ENCODE assay signal across 11 cellular contexts in the genomic region with DNA sequence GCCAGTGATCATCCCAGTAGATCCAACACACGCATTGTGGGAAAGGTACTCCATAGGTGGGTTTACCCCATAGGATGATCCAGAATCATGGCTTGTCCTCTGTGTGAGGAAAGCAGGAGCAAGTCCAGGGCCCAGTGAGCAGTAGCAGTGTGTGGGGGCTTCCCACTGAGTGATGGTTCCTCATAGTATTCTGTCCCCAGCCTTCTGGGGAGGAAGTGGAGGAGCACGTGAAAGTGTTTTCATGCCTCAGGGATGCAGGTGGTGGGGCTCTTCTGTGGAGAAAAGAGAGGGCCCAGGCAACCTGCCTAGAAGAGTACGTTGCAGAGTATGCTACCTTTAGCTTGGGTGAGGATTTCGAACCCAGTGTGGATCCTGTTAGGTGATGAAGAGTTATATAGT. TPM values are rescaled to one million over a fixed set of nuclear protein-coding genes. Genes with fewer than 3 reads are reported as not detected.
A peak's percentile ranks its signal among the peaks of the same experiment; 100 is the strongest.
DNase-seq lines count a peak whose midpoint lies in the region; ATAC-seq, FAIRE-seq and TF ChIP-seq lines count a peak whose summit lies in the region.
"Had no signal": no experiment of that assay in that cellular context is flagged by ENCODE, and none has a peak within 500 bp of the region (broad histone marks: within the 10 kb centered on the region; RNA-seq: fewer than 3 reads in every experiment).

No MANE protein-coding gene starts in this region.

- CTCF ChIA-PET in activated CD8-positive, alpha-beta memory T cell treated with anti-CD3 and anti-CD28 coated beads, Interleukin-2, amount 10 ng/mL, durations not matched to agents 7 days and 5 days (lab: Charles Lee), result interaction anchor here (0.7 to 1.7 kb wide), 10 partner anchors 9 to 83 kb away, joined by 3 to 6 read pairs (median 4); no protein-coding TSS in a partner anchor
- CTCF ChIA-PET in activated B cell treated with CpG ODN at 0.5 μM for 24 hours (lab: Charles Lee), result interaction anchor here (1.5 kb wide), 1 partner anchor 56 kb away, joined by 4 read pairs; no protein-coding TSS in a partner anchor

- peak overlapping the region; percentile 65 for H3K4me3 Mint-ChIP-seq in activated CD8-positive, alpha-beta memory T cell treated with anti-CD3 and anti-CD28 coated beads, Interleukin-2, amount 10 ng/mL, durations not matched to agents 7 days and 5 days
- peak overlapping the region; percentile 61 for H3K4me3 Mint-ChIP-seq in activated B cell treated with CpG ODN at 0.5 μM for 24 hours
- peak overlapping the region; percentile 42 to 57 for H3K4me3 Mint-ChIP-seq in stimulated activated naive CD8-positive, alpha-beta T cell treated with anti-CD3 and anti-CD28 coated beads, Interleukin-15, amount 100 ng/mL, for 72 hours

- peak overlapping the region; percentile 83 for H3K27ac Mint-ChIP-seq in activated CD8-positive, alpha-beta memory T cell treated with anti-CD3 and anti-CD28 coated beads, Interleukin-2, amount 10 ng/mL, durations not matched to agents 7 days and 5 days
- peak overlapping the region; percentile 84 for H3K27ac Mint-ChIP-seq in activated B cell treated with CpG ODN at 0.5 μM for 24 hours
- H3K27ac Mint-ChIP-seq in stimulated activated naive CD8-positive, alpha-beta T cell treated with anti-CD3 and anti-CD28 coated beads, Interleukin-15, amount 100 ng/mL, for 72 hours, result peak overlapping the region; percentile 59 to 84

- TF ChIP-seq CTCF in activated B cell treated with CpG ODN at 0.5 μM for 24 hours (IDR thresholded peaks at IDR 0.05), result no peak

- H3K36me3 Mint-ChIP-seq in activated CD8-positive, alpha-beta memory T cell treated with anti-CD3 and anti-CD28 coated beads, Interleukin-2, amount 10 ng/mL, durations not matched to agents 7 days and 5 days, result peaks cover 61% of the 10 kb centered on the region
- peaks cover 36% of the 10 kb centered on the region for H3K36me3 Mint-ChIP-seq in activated B cell treated with CpG ODN at 0.5 μM for 24 hours (ENCODE audit: low read depth)

- ATAC-seq in activated CD8-positive, alpha-beta memory T cell treated with anti-CD3 and anti-CD28 coated beads, Interleukin-2, amount 10 ng/mL, durations not matched to agents 7 days and 5 days, result peak; percentile 22
- ATAC-seq in HG02678 (IDR thresholded peaks at IDR 0.05; ENCODE audit: unreplicated experiment) (peak; percentile 32), activated B cell treated with CpG ODN at 0.5 μM for 24 hours (ENCODE audit: low read depth) (peak; percentile 45)
- ATAC-seq in stimulated activated naive CD8-positive, alpha-beta T cell treated with anti-CD3 and anti-CD28 coated beads, Interleukin-15, amount 100 ng/mL, for 72 hours, result no peak
- ATAC-seq: left colon had no signal

- POLR2A ChIA-PET in activated B cell treated with CpG ODN at 0.5 μM for 24 hours (lab: Charles Lee), result interaction anchor here (0.7 to 3.2 kb wide), 8 partner anchors 9 to 56 kb away, joined by 4 to 14 read pairs (median 6); a partner anchor contains a TSS

- H3K9me3 Mint-ChIP-seq in activated CD8-positive, alpha-beta memory T cell treated with anti-CD3 and anti-CD28 coated beads, Interleukin-2, amount 10 ng/mL, durations not matched to agents 7 days and 5 days (ENCODE audit: low read depth), result no peaks in the 10 kb centered on the region
- no peaks in the 10 kb centered on the region for H3K9me3 Mint-ChIP-seq in activated B cell treated with CpG ODN at 0.5 μM for 24 hours
- H3K9me3 Mint-ChIP-seq in stimulated activated naive CD8-positive, alpha-beta T cell treated with anti-CD3 and anti-CD28 coated beads, Interleukin-15, amount 100 ng/mL, for 72 hours, result peaks cover 0 to 4% of the 10 kb centered on the region in 2 donors

- no peak for FAIRE-seq in GM19239 (lab: Jason Lieb, UNC)

- peaks cover 92% of the 10 kb centered on the region for H3K4me1 Mint-ChIP-seq in activated CD8-positive, alpha-beta memory T cell treated with anti-CD3 and anti-CD28 coated beads, Interleukin-2, amount 10 ng/mL, durations not matched to agents 7 days and 5 days
- peaks cover 99% of the 10 kb centered on the region for H3K4me1 Mint-ChIP-seq in activated B cell treated with CpG ODN at 0.5 μM for 24 hours
- H3K4me1 Mint-ChIP-seq in stimulated activated naive CD8-positive, alpha-beta T cell treated with anti-CD3 and anti-CD28 coated beads, Interleukin-15, amount 100 ng/mL, for 72 hours, result peaks cover 97% of the 10 kb centered on the region

- no peak for DNase-seq in activated CD8-positive, alpha-beta memory T cell treated with anti-CD3 and anti-CD28 coated beads, Interleukin-2, amount 10 ng/mL, durations not matched to agents 7 days and 5 days
- DNase-seq in activated CD8-positive, alpha-beta memory T cell treated with anti-CD3 and anti-CD28 coated beads for 24 hours, result no peak
- DNase-seq in activated B cell treated with CpG ODN at 0.5 μM for 24 hours (no peak), GM19239 (ENCODE audit: insufficient read length, low spot score) (no peak), DMS 273 (lab: John Stamatoyannopoulos, UW; ENCODE audit: unreplicated experiment) (no peak), mesenteric fat pad (ENCODE audit: low spot score) (no peak)
- no peak for DNase-seq in stimulated activated naive CD8-positive, alpha-beta T cell treated with anti-CD3 and anti-CD28 coated beads, Interleukin-15, amount 100 ng/mL, for 72 hours
- DNase-seq: activated gamma-delta T cell, left colon, NCI-H1694 had no signal

- H3K27me3 Mint-ChIP-seq in activated CD8-positive, alpha-beta memory T cell treated with anti-CD3 and anti-CD28 coated beads, Interleukin-2, amount 10 ng/mL, durations not matched to agents 7 days and 5 days, result no peaks in the 10 kb centered on the region
- H3K27me3 Mint-ChIP-seq in activated B cell treated with CpG ODN at 0.5 μM for 24 hours, result no peaks in the 10 kb centered on the region
- no peaks in the 10 kb centered on the region for H3K27me3 Mint-ChIP-seq in stimulated activated naive CD8-positive, alpha-beta T cell treated with anti-CD3 and anti-CD28 coated beads, Interleukin-15, amount 100 ng/mL, for 72 hours

- intact Hi-C loops in activated B cell treated with CpG ODN at 0.5 μM for 24 hours (cut with micrococcal nuclease), result loop anchor here (2.0 kb wide), 2 partner anchors 17 to 25 kb away; no protein-coding TSS in a partner anchor

RNA-seq across cellular contexts. Expression of a gene that starts 56.5 kb away (rescaled TPM):
- 10 to 100 TPM; 62.9 to 66.4 TPM for total RNA-seq in activated CD8-positive, alpha-beta memory T cell treated with anti-CD3 and anti-CD28 coated beads, Interleukin-2, amount 10 ng/mL, durations not matched to agents 7 days and 5 days
- 63.5 and 67.1 TPM in 2 replicates for total RNA-seq in activated B cell treated with CpG ODN at 0.5 μM for 24 hours
- total RNA-seq in mesenteric fat pad, result 48.0 TPM
